Comparison of ENCODE assay signal across 8 cellular contexts in genomic region chr16:27605500-27606106, GRCh38. TPM values are rescaled to one million over a fixed set of nuclear protein-coding genes. Genes with fewer than 3 reads are reported as not detected.
DNase-seq lines count a peak whose midpoint lies in the region; ATAC-seq and TF ChIP-seq lines count a peak whose summit lies in the region.
"Not testable (repeated sequence)": the region's sequence is repeated elsewhere in the genome, so short reads cannot be mapped to it uniquely, and the experiment has no call there.

No MANE protein-coding gene starts in this region.

- not testable (repeated sequence) for H3K9ac ChIP-seq in mammary epithelial cell (ENCODE audit: insufficient read depth, low read length)

- not testable (repeated sequence) for H3K9me3 ChIP-seq in mammary epithelial cell (replicated peaks; ENCODE audit: insufficient read depth, low read length); heart left ventricle; transverse colon

- H3K27me3 ChIP-seq in mammary epithelial cell (ENCODE audit: insufficient read depth, low read length); heart left ventricle; transverse colon: not testable (repeated sequence)

- WGBS in mammary epithelial cell (ENCODE audit: low coverage, missing lambda C conversion rate): 70% methylated on average over 10 of the region's 12 CpGs
- 70 to 73% (median 72%) methylated on average over 12 of the region's 12 CpGs for WGBS in heart left ventricle, 4 donors
- 63 to 90% methylated on average over 2 to 12 of the region's 12 CpGs for WGBS in transverse colon (ENCODE audit: low coverage in 1 of 2), 2 donors

- not testable (repeated sequence) for H3K4me2 ChIP-seq in mammary epithelial cell (ENCODE audit: insufficient read depth, low read depth, low read length)

- peaks cover 14% of the 10 kb centered on the region for H3K36me3 Mint-ChIP-seq in nephron progenitor cell (ENCODE audit: low read depth)

- H3K27ac ChIP-seq in mammary epithelial cell (ENCODE audit: insufficient read depth, low read depth, low read length); heart left ventricle; transverse colon: not testable (repeated sequence)

- BruUV-seq in mammary epithelial cell (replicated peaks; lab: Mats Ljungman, UMichigan): not testable (repeated sequence)

- in situ Hi-C loops in mammary epithelial cell (cut with MboI; ENCODE audit: low sequenced_read_pairs in 2 of 2): not testable (repeated sequence)
- in situ Hi-C loops in transverse colon (cut with MboI; ENCODE audit: low pct_ligation_motif_present in 1 of 4, low pct_unique_long_range_greater_than_20kb in 1 of 4, low sequenced_read_pairs in 3 of 4): loop anchor here in 2 of 4 donors (25.0 kb wide), 1 partner anchor 457 kb away; the partner anchor contains the start of gene GSG1L (in 2 of the 2)

- not testable (repeated sequence) for H4K20me1 ChIP-seq in mammary epithelial cell (ENCODE audit: insufficient read depth, low read length)

- dilution Hi-C loops in mammary epithelial cell (cut with HindIII; ENCODE audit: low sequenced_read_pairs): not testable (repeated sequence)

- not testable (repeated sequence) for H3K4me3 Mint-ChIP-seq in nephron progenitor cell

- TF ChIP-seq POLR2A in heart left ventricle (IDR thresholded peaks at IDR 0.05); transverse colon (IDR thresholded peaks at IDR 0.05): not testable (repeated sequence)

- H3K79me2 ChIP-seq in mammary epithelial cell (ENCODE audit: insufficient read depth, low read length): not testable (repeated sequence)

- intact Hi-C loops in mammary epithelial cell (cut with micrococcal nuclease): loop anchor here (1.0 kb wide), 1 partner anchor 465 kb away; no protein-coding TSS in a partner anchor
- intact Hi-C loops in heart left ventricle (cut with DNase I): loop anchor here in 1 of 10 donors (10.0 kb wide), 1 partner anchor 459 kb away; the partner anchor contains the start of gene GSG1L
- intact Hi-C loops in transverse colon (cut with DNase I; ENCODE audit: low total_unique reads): not testable (repeated sequence)

- CTCF ChIA-PET in mammary epithelial cell (lab: Charles Lee; ENCODE audit: low non-redundant PET): not testable (repeated sequence)

- H3K9me3 Mint-ChIP-seq in nephron progenitor cell: not testable (repeated sequence)

- not testable (repeated sequence) for H3K27me3 Mint-ChIP-seq in nephron progenitor cell (ENCODE audit: low read depth, poor library complexity)

- H3K4me1 ChIP-seq in mammary epithelial cell (ENCODE audit: insufficient read depth, low read length); heart left ventricle; transverse colon: not testable (repeated sequence)

- not testable (repeated sequence) for H3K4me3 ChIP-seq in mammary epithelial cell (replicated peaks in 1 of 3; ENCODE audit: insufficient read depth in 1 of 3, low read depth in 2 of 3, low read length in 3 of 3); heart left ventricle; transverse colon

- not testable (repeated sequence) for H3K36me3 ChIP-seq in mammary epithelial cell (ENCODE audit: insufficient read depth, low read length); heart left ventricle; transverse colon

- TF ChIP-seq CTCF in mammary epithelial cell (conservative IDR thresholded peaks at IDR 0.05 in 1 of 2, IDR thresholded peaks at IDR 0.05 in 1 of 2; ENCODE audit: extremely low read depth in 1 of 2, insufficient read depth in 1 of 2, low read depth in 1 of 2, low read length in 2 of 2) (peak; percentile 72), heart left ventricle (IDR thresholded peaks at IDR 0.05) (peak; percentile 46 to 68 (median 61)), nephron progenitor cell (IDR thresholded peaks at IDR 0.05) (peak; percentile 67), transverse colon (IDR thresholded peaks at IDR 0.05) (peak; percentile 55 to 75 (median 69))

- TF ChIP-seq EP300 in transverse colon (IDR thresholded peaks at IDR 0.05; ENCODE audit: low read depth): not testable (repeated sequence)

- peak; percentile 7 for DNase-seq in DMS114 treated with DMSO at 0.1 percent for 48 hours (lab: John Stamatoyannopoulos, UW; ENCODE audit: unreplicated experiment)
- peak; percentile 9 for DNase-seq in HK-2 (ENCODE audit: unreplicated experiment)
- peak; percentile 44 for DNase-seq in NCI-H2171 treated with DMSO at 0.1 percent for 48 hours (lab: John Stamatoyannopoulos, UW)
- peak; percentile 9 for DNase-seq in SKM-1 (lab: John Stamatoyannopoulos, UW; ENCODE audit: unreplicated experiment)
- peak; percentile 22 for DNase-seq in mammary epithelial cell
- DNase-seq in heart left ventricle, transverse colon: not testable (repeated sequence)
- DNase-seq in nephron progenitor cell: peak; percentile 16

- ATAC-seq in heart left ventricle: peak; percentile 37 to 72 (median 62)

- H3K4me1 Mint-ChIP-seq in nephron progenitor cell: not testable (repeated sequence)

- H2AFZ ChIP-seq in mammary epithelial cell (ENCODE audit: low read depth, low read length): not testable (repeated sequence)

- not testable (repeated sequence) for H3K27ac Mint-ChIP-seq in nephron progenitor cell

RNA-seq across cellular contexts. Expression of gene KATNIP, which starts 55.7 kb away (rescaled TPM):
- total RNA-seq in mammary epithelial cell (10 to 100 TPM; 22.6 to 31.2 TPM), heart left ventricle (10 to 100 TPM in 8 of 9 donors, 1 to 10 TPM in 1; 9.7 to 26.3 (median 18.8) TPM), transverse colon (100 to 1,000 TPM in 1 of 4 donors, 10 to 100 TPM in 3; 29.9 to 276 (median 47.0) TPM)
- polyA plus RNA-seq in mammary epithelial cell (13.7 TPM), heart left ventricle (1 to 10 TPM; 5.8 to 9.1 TPM)
- 74.2 TPM for polyA minus RNA-seq in mammary epithelial cell

RNA-seq across cellular contexts. Expression of gene GTF3C1, which starts 55.9 kb away (rescaled TPM):
- 10 to 100 TPM; 75.8 to 78.3 TPM for total RNA-seq in mammary epithelial cell
- polyA plus RNA-seq in mammary epithelial cell: 30.8 TPM
- polyA minus RNA-seq in mammary epithelial cell: 116 TPM
- total RNA-seq in heart left ventricle: 10 to 100 TPM; 48.1 to 76.4 (median 69.5) TPM
- 10 to 100 TPM; 53.2 to 80.3 TPM for polyA plus RNA-seq in heart left ventricle
- total RNA-seq in transverse colon: 100 to 1,000 TPM in 1 of 4 donors, 10 to 100 TPM in 3; 49.6 to 129 (median 60.1) TPM
